37 cellular contexts compared by ENCODE assay signal in the genomic region with DNA sequence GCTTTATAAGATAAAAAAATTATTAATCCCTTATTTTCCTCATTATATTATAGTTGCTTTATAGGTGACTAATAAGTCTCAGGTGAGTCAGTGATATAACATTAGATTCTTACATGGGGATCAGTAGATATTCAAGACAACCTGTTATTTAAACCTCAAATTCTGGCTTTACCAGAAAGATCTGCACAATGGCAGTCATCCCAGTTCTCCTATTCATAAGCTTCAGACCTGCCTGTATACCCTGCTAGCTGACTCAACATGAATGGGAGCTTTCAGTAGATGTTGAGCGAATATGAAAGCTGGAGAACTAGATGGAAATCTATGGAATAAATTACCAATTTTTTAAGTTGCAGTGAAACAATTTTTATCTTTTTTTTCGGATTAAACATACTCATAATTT. TPM values are rescaled to one million over a fixed set of nuclear protein-coding genes. Genes with fewer than 3 reads are reported as not detected.
"Had no signal": no experiment of that assay in that cellular context is flagged by ENCODE, and none has a peak within 500 bp of the region (broad histone marks: within the 10 kb centered on the region; RNA-seq: fewer than 3 reads in every experiment).

No MANE protein-coding gene starts in this region.

- ATAC-seq: activated CD8-positive, alpha-beta memory T cell treated with anti-CD3 and anti-CD28 coated beads, Interleukin-2, amount 10 ng/mL, durations not matched to agents 7 days and 5 days; activated naive CD8-positive, alpha-beta T cell treated with anti-CD3 and anti-CD28 coated beads, Interleukin-2, amount 50 U/mL, for 24 hours; Right ventricle myocardium inferior had no signal

- H3K4me3 ChIP-seq: PC-9 had no signal

- DNase-seq: activated CD4-positive, alpha-beta memory T cell treated with anti-CD3 and anti-CD28 coated beads, Interleukin-2, amount 10 ng/mL, durations not matched to agents 7 days and 5 days; activated CD4-positive, alpha-beta T cell treated with anti-CD3 and anti-CD28 coated beads for 1 hour; activated CD4-positive, alpha-beta T cell treated with anti-CD3 and anti-CD28 coated beads for 48 hours; activated CD4-positive, CD25-positive, alpha-beta regulatory T cell; activated CD8-positive, alpha-beta memory T cell treated with anti-CD3 and anti-CD28 coated beads for 24 hours; activated CD8-positive, alpha-beta memory T cell treated with anti-CD3 and anti-CD28 coated beads, Interleukin-2, amount 10 ng/mL, durations not matched to agents 7 days and 5 days; activated CD8-positive, alpha-beta memory T cell treated with anti-CD3 and anti-CD28 coated beads, Interleukin-2, amount 50 U/mL, for 48 hours; activated effector memory CD4-positive, alpha-beta T cell treated with Interleukin-2 at 50 U/mL for 16 hours; activated naive CD4-positive, alpha-beta T cell treated with anti-CD3 and anti-CD28 coated beads, Interleukin-2, amount 10 ng/mL, durations not matched to agents 7 days and 5 days; activated naive CD8-positive, alpha-beta T cell treated with anti-CD3 and anti-CD28 coated beads, Interleukin-2, amount 50 U/mL, for 24 hours; activated T-cell treated with anti-CD3 and anti-CD28 coated beads, Interleukin-2, amount 50 U/mL, for 48 hours; anterior cingulate cortex; central memory CD4-positive, alpha-beta T cell; NCI-H1092 treated with DMSO at 0.1 percent for 48 hours; NCI-H1417; NCI-H146; NCI-H187; NCI-H2029 treated with DMSO at 0.1 percent for 48 hours; NCI-H2107; NCI-H2171; NCI-H510A; NCI-H526; NCI-H748 treated with DMSO at 0.1 percent for 48 hours; NK-92 treated with Interleukin-12 subunit alpha and Interleukin-12 subunit beta, amount 100 ng/mL, for 24 hours; PC-9; SW 1271; T-helper 1 cell; T-helper 2 cell; T-helper 9 cell; WERI-Rb-1 had no signal

- H3K4me1 Mint-ChIP-seq: activated CD4-positive, alpha-beta memory T cell treated with anti-CD3 and anti-CD28 coated beads, Interleukin-2, amount 10 ng/mL, durations not matched to agents 7 days and 5 days; activated CD8-positive, alpha-beta memory T cell treated with anti-CD3 and anti-CD28 coated beads, Interleukin-2, amount 10 ng/mL, durations not matched to agents 7 days and 5 days; activated naive CD4-positive, alpha-beta T cell treated with anti-CD3 and anti-CD28 coated beads, Interleukin-2, amount 10 ng/mL, durations not matched to agents 7 days and 5 days; activated naive CD8-positive, alpha-beta T cell treated with anti-CD3 and anti-CD28 coated beads, Interleukin-2, amount 50 U/mL, for 24 hours; brain had no signal

- H3K27ac Mint-ChIP-seq: activated CD4-positive, alpha-beta memory T cell treated with anti-CD3 and anti-CD28 coated beads, Interleukin-2, amount 10 ng/mL, durations not matched to agents 7 days and 5 days; activated CD8-positive, alpha-beta memory T cell treated with anti-CD3 and anti-CD28 coated beads, Interleukin-2, amount 10 ng/mL, durations not matched to agents 7 days and 5 days; activated naive CD4-positive, alpha-beta T cell treated with anti-CD3 and anti-CD28 coated beads, Interleukin-2, amount 10 ng/mL, durations not matched to agents 7 days and 5 days; activated naive CD8-positive, alpha-beta T cell; activated naive CD8-positive, alpha-beta T cell treated with anti-CD3 and anti-CD28 coated beads, Interleukin-2, amount 50 U/mL, for 24 hours; brain had no signal

- H3K9me3 Mint-ChIP-seq: activated CD4-positive, alpha-beta memory T cell treated with anti-CD3 and anti-CD28 coated beads, Interleukin-2, amount 10 ng/mL, durations not matched to agents 7 days and 5 days; activated naive CD4-positive, alpha-beta T cell treated with anti-CD3 and anti-CD28 coated beads, Interleukin-2, amount 10 ng/mL, durations not matched to agents 7 days and 5 days had no signal

- H3K36me3 Mint-ChIP-seq: activated CD8-positive, alpha-beta memory T cell treated with anti-CD3 and anti-CD28 coated beads, Interleukin-2, amount 10 ng/mL, durations not matched to agents 7 days and 5 days; activated naive CD4-positive, alpha-beta T cell treated with anti-CD3 and anti-CD28 coated beads, Interleukin-2, amount 10 ng/mL, durations not matched to agents 7 days and 5 days; activated naive CD8-positive, alpha-beta T cell; brain had no signal

- H3K27ac ChIP-seq: KMS-11, PC-9, RWPE1, WERI-Rb-1 had no signal

- H3K9ac ChIP-seq: KMS-11 had no signal

- H2AFZ ChIP-seq: PC-9 had no signal

- H3K36me3 ChIP-seq: WERI-Rb-1 had no signal

- H3K4me3 Mint-ChIP-seq: activated CD4-positive, alpha-beta memory T cell treated with anti-CD3 and anti-CD28 coated beads, Interleukin-2, amount 10 ng/mL, durations not matched to agents 7 days and 5 days; activated CD8-positive, alpha-beta memory T cell treated with anti-CD3 and anti-CD28 coated beads, Interleukin-2, amount 10 ng/mL, durations not matched to agents 7 days and 5 days; activated naive CD4-positive, alpha-beta T cell treated with anti-CD3 and anti-CD28 coated beads, Interleukin-2, amount 10 ng/mL, durations not matched to agents 7 days and 5 days; activated naive CD8-positive, alpha-beta T cell; activated naive CD8-positive, alpha-beta T cell treated with anti-CD3 and anti-CD28 coated beads, Interleukin-2, amount 50 U/mL, for 24 hours; brain had no signal

- H3K4me2 ChIP-seq: KMS-11, PC-9 had no signal

- FAIRE-seq: RCC 7860 had no signal

- H3K27me3 Mint-ChIP-seq: activated naive CD4-positive, alpha-beta T cell treated with anti-CD3 and anti-CD28 coated beads, Interleukin-2, amount 10 ng/mL, durations not matched to agents 7 days and 5 days; activated naive CD8-positive, alpha-beta T cell; brain had no signal

RNA-seq across cellular contexts. Expression of a gene that starts 20.5 kb away (rescaled TPM):
- total RNA-seq: activated CD4-positive, alpha-beta memory T cell treated with anti-CD3 and anti-CD28 coated beads, Interleukin-2, amount 10 ng/mL, durations not matched to agents 7 days and 5 days; activated CD8-positive, alpha-beta memory T cell treated with anti-CD3 and anti-CD28 coated beads, Interleukin-2, amount 10 ng/mL, durations not matched to agents 7 days and 5 days; LHCN-M2; PC-9; Right ventricle myocardium inferior had no signal
